In the genomic region with DNA sequence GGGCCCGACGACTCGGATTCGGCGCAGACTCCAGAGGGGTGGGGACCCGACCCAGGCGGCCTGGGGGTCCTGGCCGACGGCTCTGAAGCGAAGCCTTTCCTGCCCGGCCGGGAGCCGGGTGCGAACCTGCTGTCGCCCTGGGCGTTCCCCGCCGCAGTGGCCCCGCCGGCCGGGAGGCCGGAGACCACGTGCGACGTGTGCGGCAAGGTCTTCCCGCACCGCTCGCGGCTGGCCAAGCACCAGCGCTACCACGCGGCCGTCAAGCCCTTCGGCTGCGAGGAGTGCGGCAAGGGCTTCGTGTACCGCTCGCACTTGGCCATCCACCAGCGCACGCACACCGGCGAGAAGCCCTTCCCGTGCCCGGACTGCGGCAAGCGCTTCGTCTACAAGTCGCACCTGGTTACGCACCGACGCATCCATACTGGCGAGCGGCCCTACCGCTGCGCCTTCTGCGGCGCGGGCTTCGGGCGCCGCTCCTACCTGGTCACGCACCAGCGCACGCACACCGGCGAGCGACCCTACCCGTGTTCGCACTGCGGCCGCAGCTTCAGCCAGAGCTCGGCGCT, we compare ENCODE assay signal across 18 cellular contexts. TPM values are rescaled to one million over a fixed set of nuclear protein-coding genes. Genes with fewer than 3 reads are reported as not detected.
DNase-seq lines count a peak whose midpoint lies in the region; ATAC-seq and TF ChIP-seq lines count a peak whose summit lies in the region.
"Had no signal": no experiment of that assay in that cellular context is flagged by ENCODE, and none has a peak within 500 bp of the region (broad histone marks: within the 10 kb centered on the region; RNA-seq: fewer than 3 reads in every experiment).

No MANE protein-coding gene starts in this region.

- H2BK120ac ChIP-seq in mesenchymal stem cell (ENCODE audit: low read depth, low read length): no peak overlapping the region

- no peak overlapping the region for H2AFZ ChIP-seq in mesenchymal stem cell (ENCODE audit: low read depth, low read length)

- H3K4ac ChIP-seq in mesenchymal stem cell (ENCODE audit: low read depth in 1 of 2, low read length in 2 of 2): no peak overlapping the region

- no peak overlapping the region for H3K27ac ChIP-seq in WERI-Rb-1
- no peak overlapping the region for H3K27ac ChIP-seq in mesenchymal stem cell (ENCODE audit: low read length, poor library complexity, severe bottlenecking)
- H3K27ac ChIP-seq in aorta (ENCODE audit: low read depth in 1 of 2, low read length in 2 of 2): no peak overlapping the region

- H2BK12ac ChIP-seq in mesenchymal stem cell (ENCODE audit: low read length in 2 of 2): no peak overlapping the region

- no peak overlapping the region for H2BK5ac ChIP-seq in mesenchymal stem cell (ENCODE audit: low read depth, low read length, poor library complexity, severe bottlenecking)

- no peak overlapping the region for H3K9ac ChIP-seq in mesenchymal stem cell (ENCODE audit: low read length)

- H2AK5ac ChIP-seq in mesenchymal stem cell (ENCODE audit: low read length, severe bottlenecking): no peak overlapping the region

- H3K18ac ChIP-seq in mesenchymal stem cell (ENCODE audit: low read depth in 1 of 2, low read length in 2 of 2): no peak overlapping the region

- H3K4me1 ChIP-seq in mesenchymal stem cell (ENCODE audit: control insufficient read depth, insufficient read depth, low read depth, low read length) (no peaks in the 10 kb centered on the region), aorta (ENCODE audit: control insufficient read depth in 1 of 2, insufficient read depth in 2 of 2, low read length in 2 of 2) (no peaks in the 10 kb centered on the region)

- ATAC-seq in aorta (ENCODE audit: low FRiP score) (no peak), HG03354 (IDR thresholded peaks at IDR 0.05; ENCODE audit: poor library complexity, severe bottlenecking, unreplicated experiment) (no peak)
- ATAC-seq: CD8-positive, alpha-beta T cell; PC-3 had no signal

- no peak overlapping the region for H4K8ac ChIP-seq in mesenchymal stem cell (ENCODE audit: low read length)

- H3K36me3 ChIP-seq in WERI-Rb-1 (peaks cover 66% of the 10 kb centered on the region), mesenchymal stem cell (ENCODE audit: control insufficient read depth in 1 of 2, insufficient read depth in 2 of 2, low read depth in 1 of 2, low read length in 2 of 2) (peaks cover 65 to 93% of the 10 kb centered on the region in 2 experiments), aorta (ENCODE audit: control insufficient read depth in 1 of 2, insufficient read depth in 2 of 2, low read length in 1 of 2) (peaks cover 7 to 9% of the 10 kb centered on the region in 2 donors), MG63 (peaks cover 29% of the 10 kb centered on the region)

- H4K91ac ChIP-seq in mesenchymal stem cell (ENCODE audit: low read length): peak overlapping the region; percentile 8

- peaks cover 61% of the 10 kb centered on the region for H3K79me1 ChIP-seq in mesenchymal stem cell (replicated peaks; ENCODE audit: low read length, poor library complexity, severe bottlenecking)

- H3K23ac ChIP-seq in mesenchymal stem cell (ENCODE audit: low read length in 2 of 2): no peak overlapping the region

- no peaks in the 10 kb centered on the region for H3K27me3 ChIP-seq in WERI-Rb-1 (ENCODE audit: insufficient read depth, low read depth, severe bottlenecking)
- no peaks in the 10 kb centered on the region for H3K27me3 ChIP-seq in mesenchymal stem cell (ENCODE audit: control insufficient read depth in 1 of 2, insufficient read depth in 1 of 2, low read length in 2 of 2)
- H3K27me3 ChIP-seq in aorta (ENCODE audit: control insufficient read depth in 1 of 2, insufficient read depth in 2 of 2, low read length in 1 of 2): no peaks in the 10 kb centered on the region
- H3K27me3 ChIP-seq in MG63: no peaks in the 10 kb centered on the region

- no peak overlapping the region for H3K14ac ChIP-seq in mesenchymal stem cell (ENCODE audit: low read length in 2 of 2)

- no peak overlapping the region for H2BK15ac ChIP-seq in mesenchymal stem cell (ENCODE audit: low read depth, poor library complexity, severe bottlenecking)

- H3K4me2 ChIP-seq in mesenchymal stem cell (ENCODE audit: low read length, poor library complexity, severe bottlenecking): no peak overlapping the region

- intact Hi-C loops in aorta (cut with DNase I): no loop called here

- no peak for TF ChIP-seq CTCF in WERI-Rb-1 (IDR thresholded peaks at IDR 0.05; ENCODE audit: low read depth, low read length)

- H3K4me3 ChIP-seq in WERI-Rb-1 (ENCODE audit: low read depth, low read length) (no peak overlapping the region), mesenchymal stem cell (ENCODE audit: insufficient read depth in 1 of 2, low read depth in 1 of 2, low read length in 2 of 2) (peak overlapping the region in 1 of 2 experiments; percentile 23), aorta (ENCODE audit: low read length in 2 of 2) (no peak overlapping the region), MG63 (no peak overlapping the region)

- over 99% methylated on average over 69 of the region's 75 CpGs for WGBS in mesenchymal stem cell
- WGBS in aorta, 2 donors: 96% methylated on average over 75 of the region's 75 CpGs

- H3K9me3 ChIP-seq in WERI-Rb-1 (ENCODE audit: severe bottlenecking) (peaks cover 10% of the 10 kb centered on the region), mesenchymal stem cell (ENCODE audit: control insufficient read depth, low read length) (peaks cover 9% of the 10 kb centered on the region), aorta (ENCODE audit: control insufficient read depth, low read length) (peaks cover 1% of the 10 kb centered on the region), MG63 (no peaks in the 10 kb centered on the region)

- DNase-seq in activated effector memory CD4-positive, alpha-beta T cell treated with anti-CD3 and anti-CD28 coated beads, Interleukin-2, amount 50 U/mL, for 16 hours: peak; percentile 55
- no peak for DNase-seq in activated effector memory CD4-positive, alpha-beta T cell treated with Interleukin-2 at 50 U/mL for 16 hours
- DNase-seq in WERI-Rb-1: peak; percentile 4
- DNase-seq in mesenchymal stem cell: no peak
- DNase-seq in aorta: peak; percentile 37 to 73
- no peak for DNase-seq in MG63
- DNase-seq in NCI-H446 (lab: John Stamatoyannopoulos, UW): no peak
- DNase-seq: AML-193; CD8-positive, alpha-beta T cell; DMS 273 treated with DMSO at 0.1 percent for 48 hours; HCEC 1CT; KBM-7; NCI-H1048; NCI-H2107; NCI-H345; NCI-H69; PC-3 had no signal

RNA-seq across cellular contexts. Expression of a gene that starts 15.4 kb away (rescaled TPM):
- polyA plus RNA-seq in mesenchymal stem cell (2013, experiment 1 of 2): 6.9 TPM
- 6.4 TPM for polyA plus RNA-seq in mesenchymal stem cell (2013, experiment 2 of 2)
- total RNA-seq in aorta: 10 to 100 TPM; 24.2 to 42.0 TPM
- polyA plus RNA-seq in aorta: 10 to 100 TPM in 1 of 2 donors, 1 to 10 TPM in 1; 5.6 to 29.1 TPM
- total RNA-seq in MG63 (2014; rRNA removed; shearing (Covaris generic); ENCODE audit: low replicate concordance): 7.6 and 17.1 TPM in 2 replicates

RNA-seq across cellular contexts. Expression of a gene that starts 37.1 kb away (rescaled TPM):
- polyA plus RNA-seq in mesenchymal stem cell (2013, experiment 1 of 2): 1.0 TPM
- 1.00 TPM for polyA plus RNA-seq in mesenchymal stem cell (2013, experiment 2 of 2)
- 10 to 100 TPM; 10.9 to 12.2 TPM for total RNA-seq in aorta
- 1 to 10 TPM; 4.6 to 5.0 TPM for polyA plus RNA-seq in aorta
- total RNA-seq in MG63 (2014; rRNA removed; shearing (Covaris generic); ENCODE audit: low replicate concordance): 23.6 and 27.1 TPM in 2 replicates

RNA-seq across cellular contexts. Expression of a gene that starts 54.2 kb away (rescaled TPM):
- polyA plus RNA-seq in mesenchymal stem cell (2013, experiment 1 of 2): 8.9 TPM
- 9.4 TPM for polyA plus RNA-seq in mesenchymal stem cell (2013, experiment 2 of 2)
- 10 to 100 TPM; 23.5 to 26.7 TPM for total RNA-seq in aorta
- polyA plus RNA-seq in aorta: 10 to 100 TPM in 1 of 2 donors, 1 to 10 TPM in 1; 8.9 to 17.0 TPM
- total RNA-seq in MG63 (2014; rRNA removed; shearing (Covaris generic); ENCODE audit: low replicate concordance): 7.1 and 8.0 TPM in 2 replicates

Comparison
In these comparisons a context has a peak if more than half of its experiments do, and no peak if none do; other contexts are left out.
1. DNase-seq: peak in activated effector memory CD4-positive, alpha-beta T cell treated with anti-CD3 and anti-CD28 coated beads, Interleukin-2, amount 50 U/mL, for 16 hours (single experiment), WERI-Rb-1 (single experiment) and aorta (2 of 2); none in activated effector memory CD4-positive, alpha-beta T cell treated with Interleukin-2 at 50 U/mL for 16 hours (single experiment), mesenchymal stem cell (single experiment), MG63 (single experiment) and NCI-H446 (0 of 2).